11 cellular contexts compared by ENCODE assay signal in the genomic region with DNA sequence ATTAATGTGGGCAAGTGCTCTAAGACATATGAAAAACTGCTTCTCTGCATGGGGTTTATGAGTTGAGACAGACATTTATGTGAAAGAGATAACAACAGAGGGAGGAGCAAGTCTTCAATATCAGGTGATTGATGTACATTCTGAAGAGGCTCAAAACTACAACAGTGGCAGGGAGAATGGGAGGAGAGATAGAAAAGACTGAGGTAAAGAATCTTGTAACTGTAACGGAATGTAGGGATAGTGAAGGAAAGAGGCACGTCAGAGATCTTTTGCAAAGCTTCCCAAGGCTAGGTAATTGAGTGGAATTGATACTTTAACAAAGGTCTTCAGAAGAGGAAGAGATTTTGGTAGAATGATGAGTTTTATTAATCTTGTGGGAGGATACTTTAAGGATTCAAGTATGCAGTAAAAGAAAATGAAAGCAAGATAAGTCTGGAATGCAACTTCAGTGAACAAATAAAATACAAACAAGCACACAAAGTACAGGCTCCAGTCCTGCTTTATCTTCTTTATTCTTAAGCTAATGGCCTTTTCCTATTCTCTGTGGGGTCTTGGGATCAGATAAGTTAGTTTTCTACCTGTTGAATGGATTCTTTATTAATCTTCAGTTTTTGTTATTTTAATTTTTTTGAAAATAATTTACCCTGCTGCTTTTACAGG. TPM values are rescaled to one million over a fixed set of nuclear protein-coding genes. Genes with fewer than 3 reads are reported as not detected.
DNase-seq lines count a peak whose midpoint lies in the region; ATAC-seq, FAIRE-seq and TF ChIP-seq lines count a peak whose summit lies in the region.
"Had no signal": no experiment of that assay in that cellular context is flagged by ENCODE, and none has a peak within 500 bp of the region (broad histone marks: within the 10 kb centered on the region; RNA-seq: fewer than 3 reads in every experiment).

No MANE protein-coding gene starts in this region.

- peak overlapping the region; percentile 8; the same call in 1 of the 2 replicates for H3K4me3 ChIP-seq in AG04450 (ENCODE audit: low read depth, low read length)
- H3K4me3 ChIP-seq in GM23338 = no peak overlapping the region
- H3K4me3 ChIP-seq in K562 = no peak overlapping the region
- no peak overlapping the region for H3K4me3 ChIP-seq in WERI-Rb-1 (ENCODE audit: low read depth, low read length)

- POLR2A ChIA-PET in AG04450 (lab: Yijun Ruan, JAX) (no interaction called here), K562 (lab: Yijun Ruan, JAX) (interaction anchor here (0.5 kb wide), 1 partner anchor 10 kb away, joined by 4 read pairs; no protein-coding TSS in a partner anchor)

- no peaks in the 10 kb centered on the region for H3F3A ChIP-seq in GM23338 (replicated peaks; ENCODE audit: low read depth)

- intact Hi-C loops in K562 (cut with micrococcal nuclease) = no loop called here

- H3K36me3 Mint-ChIP-seq in GM23338 (ENCODE audit: low read depth) (peaks cover 26% of the 10 kb centered on the region; the same call in 2 of the 3 replicates), memory B cell (peaks cover 13% of the 10 kb centered on the region)

- peaks cover 56% of the 10 kb centered on the region for H3K4me1 ChIP-seq in GM23338 (ENCODE audit: insufficient read depth)
- peaks cover 3 to 8% of the 10 kb centered on the region in 2 experiments; a peak in 3 of 5 replicates for H3K4me1 ChIP-seq in K562 (replicated peaks in 1 of 2; ENCODE audit: control insufficient read depth in 2 of 2, insufficient read depth in 2 of 2, low read length in 2 of 2)

- peaks cover 50% of the 10 kb centered on the region for H3K4me1 Mint-ChIP-seq in GM23338
- H3K4me1 Mint-ChIP-seq in memory B cell = peaks cover 33% of the 10 kb centered on the region

- no peaks in the 10 kb centered on the region for H3K27me3 ChIP-seq in AG04450 (ENCODE audit: control insufficient read depth, insufficient read depth, low read length)
- no peaks in the 10 kb centered on the region for H3K27me3 ChIP-seq in GM23338 (ENCODE audit: insufficient read depth)
- no peaks in the 10 kb centered on the region for H3K27me3 ChIP-seq in K562 (ENCODE audit: control insufficient read depth in 2 of 2, insufficient read depth in 2 of 2, low read length in 2 of 2)
- H3K27me3 ChIP-seq in WERI-Rb-1 (ENCODE audit: insufficient read depth, low read depth, severe bottlenecking) = no peaks in the 10 kb centered on the region
- H3K27me3 ChIP-seq: brain microvascular endothelial cell had no signal

- H3K4me3 Mint-ChIP-seq in GM23338 = peak overlapping the region; percentile 14; the same call in 2 of the 3 replicates
- no peak overlapping the region for H3K4me3 Mint-ChIP-seq in memory B cell

- peak overlapping the region; percentile 78 for H3K27ac Mint-ChIP-seq in GM23338
- H3K27ac Mint-ChIP-seq in memory B cell = peak overlapping the region; percentile 59

- no peaks in the 10 kb centered on the region for H3K9me1 ChIP-seq in K562 (ENCODE audit: control insufficient read depth, insufficient read depth, low read length)

- CTCF ChIA-PET in AG04450 (lab: Charles Lee) = interaction anchor here (1.0 kb wide), 1 partner anchor 10 kb away, joined by 3 read pairs; no protein-coding TSS in a partner anchor
- CTCF ChIA-PET in K562 (lab: Yijun Ruan, JAX; ENCODE audit: low intra/inter-chr PET ratio) = no interaction called here

- no peaks in the 10 kb centered on the region for H3K9me3 Mint-ChIP-seq in GM23338
- H3K9me3 Mint-ChIP-seq in memory B cell = no peaks in the 10 kb centered on the region

- no peaks in the 10 kb centered on the region for H3K9me3 ChIP-seq in AG04450 (ENCODE audit: control insufficient read depth, insufficient read depth, low read length)
- no peaks in the 10 kb centered on the region for H3K9me3 ChIP-seq in K562 (replicated peaks; ENCODE audit: control insufficient read depth, insufficient read depth, low read depth, low read length)
- no peaks in the 10 kb centered on the region for H3K9me3 ChIP-seq in WERI-Rb-1 (ENCODE audit: severe bottlenecking)

- TF ChIP-seq CTCF in AG04450 (IDR thresholded peaks at IDR 0.05; ENCODE audit: low read depth, low read length) (no peak), GM23338 (conservative IDR thresholded peaks at IDR 0.05; ENCODE audit: low read depth in 2 of 2) (no peak), K562 (IDR thresholded peaks at IDR 0.05 in 2 of 3, conservative IDR thresholded peaks at IDR 0.05 in 1 of 3; ENCODE audit: insufficient read depth in 2 of 3, low read depth in 1 of 3, low read length in 3 of 3) (no peak), WERI-Rb-1 (IDR thresholded peaks at IDR 0.05; ENCODE audit: low read depth, low read length) (no peak)

- H3K4me2 ChIP-seq in GM23338 = peak overlapping the region; percentile 33
- H3K4me2 ChIP-seq in K562 (ENCODE audit: insufficient read depth, low read length) = no peak overlapping the region

- TF ChIP-seq POLR2A in K562 (conservative IDR thresholded peaks at IDR 0.05) = no peak

- no peak for FAIRE-seq in K562 (lab: Jason Lieb, UNC)
- FAIRE-seq: TTC549 had no signal

- no peak overlapping the region for H3K9ac ChIP-seq in K562 (ENCODE audit: insufficient read depth in 1 of 2, low read depth in 2 of 2, low read length in 2 of 2)

- TF ChIP-seq RAD21 in K562 (CRISPR knock-in tag; conservative IDR thresholded peaks at IDR 0.05 in 1 of 2, IDR thresholded peaks at IDR 0.05 in 1 of 2) = no peak

- ATAC-seq in GM23338 (peak; percentile 44), K562 (peak; percentile 70), memory B cell (ENCODE audit: low read depth) (no peak), GM19023 (IDR thresholded peaks at IDR 0.05; ENCODE audit: unreplicated experiment) (no peak), HG03139 (IDR thresholded peaks at IDR 0.05; ENCODE audit: unreplicated experiment) (no peak)

- in situ Hi-C loops in K562 (cut with MboI) = no loop called here

- H3K79me2 ChIP-seq in GM23338 (replicated peaks; ENCODE audit: insufficient read depth) = peaks cover 81% of the 10 kb centered on the region
- H3K79me2 ChIP-seq in K562 (ENCODE audit: control insufficient read depth, insufficient read depth, low read length) = peaks cover 69% of the 10 kb centered on the region

- no TSS peak for BruUV-seq in K562 (replicated peaks; lab: Mats Ljungman, UMichigan)

- TF ChIP-seq EP300 in K562 (IDR thresholded peaks at IDR 0.05; ENCODE audit: low read length) = no peak

- H3K36me3 ChIP-seq in GM23338 (ENCODE audit: insufficient read depth) = no peaks in the 10 kb centered on the region
- H3K36me3 ChIP-seq in K562 (ENCODE audit: control insufficient read depth, insufficient read depth, low read length) = peaks cover 26% of the 10 kb centered on the region
- H3K36me3 ChIP-seq in WERI-Rb-1 = peaks cover 27% of the 10 kb centered on the region
- H3K36me3 ChIP-seq: brain microvascular endothelial cell had no signal

- H2AFZ ChIP-seq in GM23338 = no peak overlapping the region
- H2AFZ ChIP-seq in K562 (ENCODE audit: low read depth, low read length) = no peak overlapping the region

- H3K27me3 Mint-ChIP-seq in GM23338 (ENCODE audit: insufficient read depth, low read depth, poor library complexity) (peaks cover 1% of the 10 kb centered on the region), memory B cell (no peaks in the 10 kb centered on the region)

- no peaks in the 10 kb centered on the region for H3K9me2 ChIP-seq in GM23338 (ENCODE audit: insufficient read depth)

- no peak for DNase-seq in AG04450 (ENCODE audit: low read depth, low spot score)
- peak; percentile 26 for DNase-seq in GM23338 (ENCODE audit: low spot score)
- peak in 1 of 4 experiments; percentile 15 for DNase-seq in K562 (ENCODE audit: extremely low read depth in 1 of 4, low spot score in 3 of 4)
- DNase-seq in memory B cell (ENCODE audit: low spot score in 2 of 2) = no peak
- no peak for DNase-seq in mucosa of gallbladder (ENCODE audit: low spot score)
- no peak for DNase-seq in WERI-Rb-1
- DNase-seq: brain microvascular endothelial cell, NCI-H748 treated with DMSO at 0.1 percent for 48 hours had no signal

- WGBS in K562 (ENCODE audit: insufficient coverage, low coverage, missing lambda C conversion rate) = 0% methylated on average over 2 of the region's 2 CpGs

- peaks cover 7% of the 10 kb centered on the region for H4K20me1 ChIP-seq in GM23338 (replicated peaks; ENCODE audit: insufficient read depth)
- H4K20me1 ChIP-seq in K562 (replicated peaks; ENCODE audit: control insufficient read depth, insufficient read depth, low read length) = peaks cover 6% of the 10 kb centered on the region; the same call in 1 of the 2 replicates

- H3K27ac ChIP-seq in AG04450 (ENCODE audit: low read depth, low read length) (no peak overlapping the region), GM23338 (ENCODE audit: low read depth) (peak overlapping the region; percentile 14), K562 (ENCODE audit: extremely low read depth, low read depth, low read length) (no peak overlapping the region), WERI-Rb-1 (no peak overlapping the region)
- H3K27ac ChIP-seq: brain microvascular endothelial cell had no signal

TF ChIP-seq in GM23338, 12 proteins besides CTCF, POLR2A, EP300 and RAD21 (continues in another document):
- TF ChIP-seq STAT1 (IDR thresholded peaks at IDR 0.05; ENCODE audit: unreplicated experiment) (no peak), ZNF114 (CRISPR knock-in tag; IDR thresholded peaks at IDR 0.05) (no peak)

RNA-seq across cellular contexts. Expression of gene SMAD4, which starts 15.0 kb away (rescaled TPM):
- polyA plus RNA-seq in AG04450 (2011; rRNA removed) (92.1 and 139 TPM in 2 replicates), GM23338 (2016; fragmentation: Nextera tagmentation; extraction: Ambion mirVana) (41.9 and 42.5 TPM in 2 replicates), K562 (2011; rRNA removed) (55.0 and 69.3 TPM in 2 replicates), K562 (2014; fragmentation: Illumina TruSeq; extraction: Trizol) (34.6 and 39.4 TPM in 2 replicates), K562 (2014; fragmentation: Nextera tagmentation; extraction: Ambion mirVana) (1 to 10 TPM; 5.7 to 7.1 TPM), K562 (2014; rRNA removed) (10.9 and 19.8 TPM in 2 replicates)
- polyA minus RNA-seq in AG04450 (2011; rRNA and poly(A)+ RNA removed) = 81.8 and 105 TPM in 2 replicates
- 103 and 123 TPM in 2 replicates for total RNA-seq in GM23338 (2014; rRNA removed; shearing (Covaris generic))
- total RNA-seq in K562 (2011; cell fraction: chromatin; rRNA removed; ENCODE audit: low replicate concordance) = 32.8 and 90.7 TPM in 2 replicates
- total RNA-seq in K562 (2011; cell fraction: nucleolus; rRNA removed) = 10.2 and 13.8 TPM in 2 replicates
- 41.1 and 72.5 TPM in 2 replicates for total RNA-seq in K562 (2011; cell fraction: nucleoplasm; rRNA removed)
- total RNA-seq in K562 (2014; rRNA removed) (40.7 and 41.0 TPM in 2 replicates), K562 (2014; rRNA removed; fragmentation: Illumina TruSeq; extraction: Trizol) (51.6 and 55.5 TPM in 2 replicates), K562 (2015; rRNA removed; fragmentation: Illumina TruSeq; extraction: Trizol) (31.1 and 32.8 TPM in 2 replicates), K562 (2021) (45.4 and 49.6 TPM in 2 replicates), mucosa of gallbladder (108 TPM)
- polyA plus RNA-seq in K562 (2011; cell fraction: cytosol; rRNA removed) = 28.1 and 32.9 TPM in 2 replicates
- polyA plus RNA-seq in K562 (2011; cell fraction: nucleus; rRNA removed) = 40.4 and 42.8 TPM in 2 replicates
- 24.4 and 33.8 TPM in 2 replicates for polyA plus RNA-seq in K562 (2012)
- 101 and 139 TPM in 2 replicates for polyA minus RNA-seq in K562 (2011; rRNA and poly(A)+ RNA removed)
- 33.4 and 37.4 TPM in 2 replicates for polyA minus RNA-seq in K562 (2011; cell fraction: cytosol; rRNA and poly(A)+ RNA removed)
- 15.1 and 21.7 TPM in 2 replicates for polyA minus RNA-seq in K562 (2011; cell fraction: nucleus; rRNA and poly(A)+ RNA removed)

Comparison
In these comparisons a context has a peak if more than half of its experiments do, and no peak if none do; other contexts are left out.
1. ATAC-seq: peak in GM23338 (single experiment) and K562 (single experiment); none in memory B cell (single experiment), GM19023 (single experiment) and HG03139 (single experiment).